5 cellular contexts compared by ENCODE assay signal in the genomic region with DNA sequence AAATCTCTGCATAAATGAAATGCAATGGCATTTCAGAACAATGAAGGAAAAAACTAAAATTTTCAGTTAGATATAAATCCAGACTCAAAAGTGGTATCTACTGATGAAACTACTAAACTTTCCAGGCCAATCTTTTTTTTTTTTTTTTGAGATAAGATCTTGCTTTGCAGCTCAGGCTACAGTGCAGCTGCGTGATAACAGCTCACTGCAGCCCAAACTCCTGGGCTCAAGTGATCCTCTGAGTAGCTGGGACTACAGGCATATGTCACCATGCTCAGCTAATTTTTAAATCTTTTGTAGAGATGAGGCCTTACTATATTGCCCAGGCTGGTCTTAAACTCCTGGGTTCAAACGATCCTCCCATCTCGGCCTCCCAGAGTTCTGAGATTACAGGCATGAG.
"Had no signal": no experiment of that assay in that cellular context is flagged by ENCODE, and none has a peak within 500 bp of the region (broad histone marks: within the 10 kb centered on the region; RNA-seq: fewer than 3 reads in every experiment).

No MANE protein-coding gene starts in this region.

- H3K4me3 Mint-ChIP-seq: H9 had no signal

- ATAC-seq: K562 had no signal

- H3K9me3 Mint-ChIP-seq: H9 had no signal

- H3K27ac Mint-ChIP-seq: H9 had no signal

- DNase-seq: GM23248, H9, HCEC 1CT, IMR-90 had no signal

- H3K4me1 Mint-ChIP-seq: H9 had no signal
